ENCODE assay signal across 10 cellular contexts in the genomic region with DNA sequence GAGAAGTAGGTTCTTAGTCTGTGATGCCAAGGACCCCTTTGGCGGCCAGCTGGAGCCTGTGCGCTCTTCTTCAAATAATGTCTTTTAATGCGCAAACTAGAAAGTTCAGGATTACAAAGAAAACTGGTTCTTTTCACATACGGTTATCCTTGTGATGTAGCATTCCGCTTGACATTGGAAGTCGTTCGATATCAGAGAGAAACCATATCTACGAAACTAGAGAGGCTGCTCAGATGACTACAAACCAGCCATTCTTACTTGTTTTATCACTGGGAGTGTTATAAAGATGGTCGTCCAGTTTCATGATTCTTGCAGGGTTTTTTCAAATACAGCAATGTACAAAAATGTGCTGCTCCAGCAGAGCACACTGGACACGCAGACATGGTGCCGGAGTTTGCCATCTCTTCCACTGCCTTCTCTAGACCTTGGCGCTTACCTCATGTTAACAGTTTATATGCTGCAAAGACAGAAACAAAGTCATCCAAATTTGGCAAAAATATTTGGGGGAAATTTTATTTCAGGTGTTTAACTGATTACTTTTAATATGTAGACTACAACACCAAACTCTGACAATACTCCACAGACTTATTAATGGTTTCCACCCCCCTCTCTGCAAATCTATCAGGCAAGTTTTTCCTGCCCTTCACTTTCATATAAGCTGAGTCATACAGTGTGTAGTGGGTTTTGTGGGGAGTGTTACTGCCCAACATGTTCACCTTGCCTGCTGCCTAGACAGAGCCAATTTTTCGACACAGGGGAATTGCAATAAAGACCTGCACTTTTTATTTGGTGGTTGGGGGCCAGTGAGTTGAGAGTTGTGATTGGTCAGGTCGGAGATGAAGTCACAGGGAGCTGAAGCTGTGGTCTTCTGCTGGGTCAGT.
DNase-seq lines count a peak whose midpoint lies in the region; ATAC-seq, FAIRE-seq and TF ChIP-seq lines count a peak whose summit lies in the region.
"Had no signal": no experiment of that assay in that cellular context is flagged by ENCODE, and none has a peak within 500 bp of the region (broad histone marks: within the 10 kb centered on the region; RNA-seq: fewer than 3 reads in every experiment).

No MANE protein-coding gene starts in this region.

- H3K4me1 ChIP-seq in small intestine (ENCODE audit: control insufficient read depth in 2 of 2, insufficient read depth in 1 of 2, low read depth in 1 of 2, low read length in 1 of 2) (peaks cover 0 to 3% of the 10 kb centered on the region in 2 donors), upper lobe of left lung (peaks cover 9 to 19% (median 14%) of the 10 kb centered on the region in 4 donors)

- POLR2A ChIA-PET in activated CD4-positive, alpha-beta T cell treated with anti-CD3 and anti-CD28 coated beads for 36 hours (lab: Charles Lee) = interaction anchor here (1.4 to 2.3 kb wide), 5 partner anchors 25 to 100 kb away, joined by 8 to 18 read pairs (median 10); no protein-coding TSS in a partner anchor
- POLR2A ChIA-PET in activated CD4-positive, alpha-beta memory T cell treated with anti-CD3 and anti-CD28 coated beads for 36 hours (lab: Charles Lee) = interaction anchor here (1.8 to 2.4 kb wide), 4 partner anchors 9 to 100 kb away, joined by 7 to 14 read pairs (median 8); no protein-coding TSS in a partner anchor

- H3K4me3 ChIP-seq in small intestine (ENCODE audit: low read depth in 1 of 2, low read length in 2 of 2) (no peak overlapping the region), upper lobe of left lung (no peak overlapping the region)

- 67 to 74% (median 70%) methylated on average over 14 of the region's 14 CpGs for WGBS in small intestine, 3 donors
- WGBS in upper lobe of left lung, 2 donors = 75 to 83% methylated on average over 14 of the region's 14 CpGs

- intact Hi-C loops in activated CD4-positive, alpha-beta T cell treated with anti-CD3 and anti-CD28 coated beads for 36 hours (cut with DNase I, micrococcal nuclease) = loop anchor here (1.0 to 5.0 kb wide), 7 partner anchors 9 to 40 kb away; no protein-coding TSS in a partner anchor
- intact Hi-C loops in activated CD4-positive, alpha-beta memory T cell treated with anti-CD3 and anti-CD28 coated beads for 36 hours (cut with micrococcal nuclease) = loop anchor here (2.0 to 5.0 kb wide), 3 partner anchors 26 to 46 kb away; no protein-coding TSS in a partner anchor

- CTCF ChIA-PET in activated CD4-positive, alpha-beta T cell treated with anti-CD3 and anti-CD28 coated beads for 36 hours (lab: Charles Lee) = interaction anchor here (1.0 to 1.5 kb wide), 2 partner anchors 9 to 15 kb away, joined by 3 read pairs; no protein-coding TSS in a partner anchor
- CTCF ChIA-PET in activated CD4-positive, alpha-beta memory T cell treated with anti-CD3 and anti-CD28 coated beads for 36 hours (lab: Charles Lee) = interaction anchor here (0.9 to 1.5 kb wide), 2 partner anchors 10 to 24 kb away, joined by 3 to 5 read pairs; no protein-coding TSS in a partner anchor

- no peak for ATAC-seq in activated CD4-positive, alpha-beta T cell treated with anti-CD3 and anti-CD28 coated beads for 36 hours
- ATAC-seq in HG02798 (IDR thresholded peaks at IDR 0.05; ENCODE audit: poor library complexity, unreplicated experiment) (no peak), upper lobe of left lung (ENCODE audit: low FRiP score in 2 of 2) (no peak)
- ATAC-seq: right cardiac atrium had no signal

- no peaks in the 10 kb centered on the region for H3K36me3 Mint-ChIP-seq in activated CD4-positive, alpha-beta T cell treated with anti-CD3 and anti-CD28 coated beads for 36 hours (ENCODE audit: low read depth)
- no peaks in the 10 kb centered on the region for H3K36me3 Mint-ChIP-seq in activated CD4-positive, alpha-beta memory T cell treated with anti-CD3 and anti-CD28 coated beads for 36 hours

- H3K9me3 ChIP-seq in small intestine (ENCODE audit: control insufficient read depth, low read depth) = no peaks in the 10 kb centered on the region
- no peaks in the 10 kb centered on the region for H3K9me3 ChIP-seq in upper lobe of left lung

- TF ChIP-seq CTCF in upper lobe of left lung (IDR thresholded peaks at IDR 0.05) = no peak

- H3K27me3 Mint-ChIP-seq in activated CD4-positive, alpha-beta T cell treated with anti-CD3 and anti-CD28 coated beads for 36 hours = peaks cover 2% of the 10 kb centered on the region
- H3K27me3 Mint-ChIP-seq in activated CD4-positive, alpha-beta memory T cell treated with anti-CD3 and anti-CD28 coated beads for 36 hours = peaks cover 2% of the 10 kb centered on the region

- no peaks in the 10 kb centered on the region for H3K36me3 ChIP-seq in small intestine (ENCODE audit: control insufficient read depth in 2 of 2, insufficient read depth in 2 of 2, low read length in 2 of 2)
- H3K36me3 ChIP-seq in upper lobe of left lung = no peaks in the 10 kb centered on the region

- TF ChIP-seq EP300 in upper lobe of left lung (IDR thresholded peaks at IDR 0.05) = no peak

- peaks cover 0 to 3% of the 10 kb centered on the region in 2 donors for H3K27me3 ChIP-seq in small intestine (ENCODE audit: control insufficient read depth in 2 of 2, insufficient read depth in 2 of 2, low read length in 2 of 2)
- H3K27me3 ChIP-seq in upper lobe of left lung = peaks cover 0 to 9% (median 0%) of the 10 kb centered on the region in 4 donors

- peak overlapping the region; percentile 80 for H3K27ac Mint-ChIP-seq in activated CD4-positive, alpha-beta T cell treated with anti-CD3 and anti-CD28 coated beads for 36 hours
- peak overlapping the region; percentile 88 for H3K27ac Mint-ChIP-seq in activated CD4-positive, alpha-beta memory T cell treated with anti-CD3 and anti-CD28 coated beads for 36 hours

- H3K4me3 Mint-ChIP-seq in activated CD4-positive, alpha-beta T cell treated with anti-CD3 and anti-CD28 coated beads for 36 hours = peak overlapping the region; percentile 74
- peak overlapping the region; percentile 80 for H3K4me3 Mint-ChIP-seq in activated CD4-positive, alpha-beta memory T cell treated with anti-CD3 and anti-CD28 coated beads for 36 hours

- TF ChIP-seq POLR2A in upper lobe of left lung (IDR thresholded peaks at IDR 0.05) = no peak

- no peak for FAIRE-seq in small intestine (lab: Jason Lieb, UNC)
- FAIRE-seq: A204.1 had no signal

- peak; percentile 43 for DNase-seq in activated CD4-positive, alpha-beta T cell treated with anti-CD3 and anti-CD28 coated beads for 36 hours
- DNase-seq in activated CD4-positive, alpha-beta T cell treated with anti-CD3 and anti-CD28 coated beads, Interleukin-2, amount 50 U/mL, for 1 hour = no peak
- peak; percentile 47 for DNase-seq in activated CD4-positive, alpha-beta memory T cell treated with anti-CD3 and anti-CD28 coated beads for 36 hours
- DNase-seq in epithelial cell of prostate (ENCODE audit: low read depth, low spot score) = no peak
- peak; percentile 12 for DNase-seq in small intestine
- DNase-seq in NCI-H2196 (lab: John Stamatoyannopoulos, UW; ENCODE audit: unreplicated experiment) = no peak
- DNase-seq in upper lobe of left lung = no peak

- H3K9me3 Mint-ChIP-seq in activated CD4-positive, alpha-beta T cell treated with anti-CD3 and anti-CD28 coated beads for 36 hours (ENCODE audit: low read depth) = no peaks in the 10 kb centered on the region
- no peaks in the 10 kb centered on the region for H3K9me3 Mint-ChIP-seq in activated CD4-positive, alpha-beta memory T cell treated with anti-CD3 and anti-CD28 coated beads for 36 hours

- H3K27ac ChIP-seq in epithelial cell of prostate (peak overlapping the region; percentile 92), small intestine (ENCODE audit: low read depth in 1 of 2, low read length in 1 of 2) (no peak overlapping the region), upper lobe of left lung (no peak overlapping the region)

- H3K4me1 Mint-ChIP-seq in activated CD4-positive, alpha-beta T cell treated with anti-CD3 and anti-CD28 coated beads for 36 hours = peaks cover 44% of the 10 kb centered on the region
- H3K4me1 Mint-ChIP-seq in activated CD4-positive, alpha-beta memory T cell treated with anti-CD3 and anti-CD28 coated beads for 36 hours (ENCODE audit: low read depth) = peaks cover 50% of the 10 kb centered on the region

Comparison
In these comparisons a context has a peak if more than half of its experiments do, and no peak if none do; other contexts are left out.
1. DNase-seq: peak in activated CD4-positive, alpha-beta T cell treated with anti-CD3 and anti-CD28 coated beads for 36 hours (single experiment), activated CD4-positive, alpha-beta memory T cell treated with anti-CD3 and anti-CD28 coated beads for 36 hours (single experiment) and small intestine (single experiment); none in activated CD4-positive, alpha-beta T cell treated with anti-CD3 and anti-CD28 coated beads, Interleukin-2, amount 50 U/mL, for 1 hour (single experiment), epithelial cell of prostate (single experiment), NCI-H2196 (single experiment) and upper lobe of left lung (0 of 2).